In the genomic region with DNA sequence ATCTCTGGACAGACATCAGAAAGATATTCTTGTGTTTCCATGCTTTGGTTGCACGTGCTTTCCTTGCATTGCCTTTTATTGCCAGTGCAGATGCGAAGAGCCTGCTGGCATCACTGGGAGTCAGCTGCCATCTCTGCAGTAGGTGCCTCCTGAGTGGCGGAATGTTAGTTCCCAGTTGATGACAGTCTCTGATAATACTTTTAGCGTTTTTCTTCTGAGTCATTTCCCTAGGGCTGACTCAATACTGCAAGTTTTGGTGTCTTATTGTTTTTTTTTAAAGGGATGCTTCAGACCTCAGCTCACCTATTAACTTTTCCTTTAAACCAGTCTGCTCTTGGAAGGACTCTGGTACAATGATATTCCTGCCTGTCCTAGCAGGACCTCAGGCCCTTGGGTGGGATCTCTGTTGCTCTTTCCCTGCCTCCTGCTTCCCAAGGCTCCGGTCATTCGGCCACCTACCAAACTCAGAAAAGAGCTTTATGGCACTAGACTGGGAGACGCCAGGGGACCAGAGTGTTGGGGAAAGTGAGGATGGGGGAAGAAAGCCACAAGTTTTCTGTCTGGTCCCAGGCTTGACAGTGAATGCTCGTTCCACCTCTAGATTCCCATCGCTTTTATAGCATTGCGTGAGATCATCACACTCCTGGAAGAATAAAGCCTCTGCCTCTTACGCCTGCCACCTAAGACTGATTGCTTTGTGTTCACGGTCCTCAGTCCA, we compare ENCODE assay signal across 11 cellular contexts.
DNase-seq lines count a peak whose midpoint lies in the region; ATAC-seq and TF ChIP-seq lines count a peak whose summit lies in the region.
"Had no signal": no experiment of that assay in that cellular context is flagged by ENCODE, and none has a peak within 500 bp of the region (broad histone marks: within the 10 kb centered on the region; RNA-seq: fewer than 3 reads in every experiment).

No MANE protein-coding gene starts in this region.

- ATAC-seq in GM21529 (IDR thresholded peaks at IDR 0.05; ENCODE audit: unreplicated experiment) = no peak
- ATAC-seq in GM18502 (IDR thresholded peaks at IDR 0.05; ENCODE audit: poor library complexity, unreplicated experiment) = no peak
- no peak for ATAC-seq in gastrocnemius medialis

- peak; percentile 48 for DNase-seq in AG08396 (ENCODE audit: low spot score)
- DNase-seq in HPDE6-E6E7 (ENCODE audit: extremely low spot score) = peak; percentile 54
- peak; percentile 67 for DNase-seq in amniotic epithelial cell (ENCODE audit: low read depth)
- peak; percentile 81 for DNase-seq in islet precursor cell
- no peak for DNase-seq in posterior cingulate gyrus
- DNase-seq in gastrocnemius medialis = no peak
- DNase-seq: activated CD4-positive, alpha-beta memory T cell treated with anti-CD3 and anti-CD28 coated beads, Interleukin-2, amount 10 ng/mL, durations not matched to agents 7 days and 5 days; NCI-H510A; uterus had no signal

- H3K4me1 ChIP-seq in gastrocnemius medialis = no peaks in the 10 kb centered on the region
- H3K4me1 ChIP-seq: uterus had no signal

- no peak overlapping the region for H3K4me3 ChIP-seq in gastrocnemius medialis
- H3K4me3 ChIP-seq: uterus had no signal

- no peak for TF ChIP-seq CTCF in gastrocnemius medialis (IDR thresholded peaks at IDR 0.05 in 4 of 5, conservative IDR thresholded peaks at IDR 0.05 in 1 of 5)

- H3K9me3 ChIP-seq in gastrocnemius medialis = no peaks in the 10 kb centered on the region
- H3K9me3 ChIP-seq: uterus had no signal

- TF ChIP-seq POLR2A in gastrocnemius medialis (IDR thresholded peaks at IDR 0.05) = no peak

- no peak overlapping the region for H3K27ac ChIP-seq in gastrocnemius medialis
- H3K27ac ChIP-seq: uterus had no signal

- in situ Hi-C loops in gastrocnemius medialis (cut with MboI; ENCODE audit: low sequenced_read_pairs in 4 of 4) = no loop called here

- H3K27me3 ChIP-seq in gastrocnemius medialis = no peaks in the 10 kb centered on the region
- H3K27me3 ChIP-seq: uterus had no signal

- no peaks in the 10 kb centered on the region for H3K36me3 ChIP-seq in gastrocnemius medialis
- H3K36me3 ChIP-seq: uterus had no signal

- intact Hi-C loops in posterior cingulate gyrus (cut with DNase I) = no loop called here
- intact Hi-C loops in gastrocnemius medialis (cut with DNase I; ENCODE audit: low total_unique reads) = no loop called here

Comparison
In these comparisons a context has a peak if more than half of its experiments do, and no peak if none do; other contexts are left out.
1. DNase-seq: peak in AG08396 (single experiment), HPDE6-E6E7 (single experiment), amniotic epithelial cell (single experiment) and islet precursor cell (single experiment); none in posterior cingulate gyrus (0 of 10) and gastrocnemius medialis (0 of 2).